Comparison of ENCODE assay signal across 8 cellular contexts in genomic region chr10:63157845-63158624, GRCh38. TPM values are rescaled to one million over a fixed set of nuclear protein-coding genes. Genes with fewer than 3 reads are reported as not detected.
DNase-seq lines count a peak whose midpoint lies in the region; ATAC-seq and TF ChIP-seq lines count a peak whose summit lies in the region.

No MANE protein-coding gene starts in this region.

- ATAC-seq in GM19452 (IDR thresholded peaks at IDR 0.05; ENCODE audit: unreplicated experiment), result peak; percentile 66
- peak; percentile 70 for ATAC-seq in HG03565 (IDR thresholded peaks at IDR 0.05; ENCODE audit: unreplicated experiment)

- H3K9me3 Mint-ChIP-seq in activated CD4-positive, alpha-beta memory T cell treated with anti-CD3 and anti-CD28 coated beads, Interleukin-2, amount 10 ng/mL, durations not matched to agents 7 days and 5 days, result no peaks in the 10 kb centered on the region
- H3K9me3 Mint-ChIP-seq in nephron progenitor cell, result no peaks in the 10 kb centered on the region

- H3K4me1 Mint-ChIP-seq in activated CD4-positive, alpha-beta memory T cell treated with anti-CD3 and anti-CD28 coated beads, Interleukin-2, amount 10 ng/mL, durations not matched to agents 7 days and 5 days, result peaks cover 13% of the 10 kb centered on the region
- no peaks in the 10 kb centered on the region for H3K4me1 Mint-ChIP-seq in nephron progenitor cell

- CTCF ChIA-PET in activated CD4-positive, alpha-beta memory T cell treated with anti-CD3 and anti-CD28 coated beads, Interleukin-2, amount 10 ng/mL, durations not matched to agents 7 days and 5 days (lab: Charles Lee), result interaction anchor here (0.6 to 6.5 kb wide), 35 partner anchors 9 to 721 kb away, joined by 3 to 40 read pairs (median 5); partner anchors contain the start of gene NRBF2

- H3K36me3 Mint-ChIP-seq in activated CD4-positive, alpha-beta memory T cell treated with anti-CD3 and anti-CD28 coated beads, Interleukin-2, amount 10 ng/mL, durations not matched to agents 7 days and 5 days (ENCODE audit: low read depth), result peaks cover 26% of the 10 kb centered on the region
- H3K36me3 Mint-ChIP-seq in nephron progenitor cell (ENCODE audit: low read depth), result peaks cover 24% of the 10 kb centered on the region

- no peaks in the 10 kb centered on the region for H3K27me3 Mint-ChIP-seq in activated CD4-positive, alpha-beta memory T cell treated with anti-CD3 and anti-CD28 coated beads, Interleukin-2, amount 10 ng/mL, durations not matched to agents 7 days and 5 days
- H3K27me3 Mint-ChIP-seq in nephron progenitor cell (ENCODE audit: low read depth, poor library complexity), result no peaks in the 10 kb centered on the region

- peak; percentile 59 for DNase-seq in DMS153 (lab: John Stamatoyannopoulos, UW)
- peak; percentile 49 to 68 for DNase-seq in NCI-H526 (lab: John Stamatoyannopoulos, UW)
- DNase-seq in activated CD4-positive, alpha-beta memory T cell treated with anti-CD3 and anti-CD28 coated beads, Interleukin-2, amount 10 ng/mL, durations not matched to agents 7 days and 5 days, result peak; percentile 47
- peak; percentile 82 for DNase-seq in fibroblast of gingiva (ENCODE audit: low read depth)
- peak; percentile 45 for DNase-seq in nephron progenitor cell
- DNase-seq in cortex of kidney (lab: John Stamatoyannopoulos, UW), result no peak

- no peak overlapping the region for H3K4me3 Mint-ChIP-seq in activated CD4-positive, alpha-beta memory T cell treated with anti-CD3 and anti-CD28 coated beads, Interleukin-2, amount 10 ng/mL, durations not matched to agents 7 days and 5 days
- no peak overlapping the region for H3K4me3 Mint-ChIP-seq in nephron progenitor cell

- H3K27ac Mint-ChIP-seq in activated CD4-positive, alpha-beta memory T cell treated with anti-CD3 and anti-CD28 coated beads, Interleukin-2, amount 10 ng/mL, durations not matched to agents 7 days and 5 days, result no peak overlapping the region
- no peak overlapping the region for H3K27ac Mint-ChIP-seq in nephron progenitor cell

- POLR2A ChIA-PET in activated CD4-positive, alpha-beta memory T cell treated with anti-CD3 and anti-CD28 coated beads, Interleukin-2, amount 10 ng/mL, durations not matched to agents 7 days and 5 days (lab: Charles Lee), result interaction anchor here (1.4 to 2.2 kb wide), 3 partner anchors 24 to 473 kb away, joined by 3 to 8 read pairs (median 5); no protein-coding TSS in a partner anchor

- peak; percentile 73 for TF ChIP-seq CTCF in nephron progenitor cell (IDR thresholded peaks at IDR 0.05)

RNA-seq across cellular contexts. Expression of gene NRBF2, which starts 24.9 kb away (rescaled TPM):
- 10 to 100 TPM; 25.1 to 26.8 TPM for total RNA-seq in activated CD4-positive, alpha-beta memory T cell treated with anti-CD3 and anti-CD28 coated beads, Interleukin-2, amount 10 ng/mL, durations not matched to agents 7 days and 5 days
